ENCODE assay signal across 17 cellular contexts in genomic region chr13:92463134-92463533, GRCh38.
DNase-seq lines count a peak whose midpoint lies in the region; ATAC-seq and TF ChIP-seq lines count a peak whose summit lies in the region.
"Had no signal": no experiment of that assay in that cellular context is flagged by ENCODE, and none has a peak within 500 bp of the region (broad histone marks: within the 10 kb centered on the region; RNA-seq: fewer than 3 reads in every experiment).

No MANE protein-coding gene starts in this region.

- H3K4ac ChIP-seq in neuronal stem cell (ENCODE audit: low read length): no peak overlapping the region

- TF ChIP-seq POLR2A in tibial nerve (IDR thresholded peaks at IDR 0.05): no peak

- intact Hi-C loops in PC-9 (cut with micrococcal nuclease; ENCODE audit: unreplicated experiment): no loop called here

- no peaks in the 10 kb centered on the region for H3K36me3 ChIP-seq in PC-9 (ENCODE audit: low read depth)
- H3K36me3 ChIP-seq in neuronal stem cell (replicated peaks in 1 of 2; ENCODE audit: control insufficient read depth in 2 of 2, insufficient read depth in 2 of 2, low read length in 2 of 2): no peaks in the 10 kb centered on the region
- no peaks in the 10 kb centered on the region for H3K36me3 ChIP-seq in tibial nerve
- H3K36me3 ChIP-seq: cardiac muscle cell, ovary had no signal

- no peaks in the 10 kb centered on the region for H3K4me1 ChIP-seq in PC-9 (replicated peaks; ENCODE audit: insufficient read depth)
- H3K4me1 ChIP-seq in neuronal stem cell (ENCODE audit: control insufficient read depth in 2 of 2, insufficient read depth in 1 of 2, low read depth in 1 of 2, low read length in 2 of 2): no peaks in the 10 kb centered on the region
- no peaks in the 10 kb centered on the region for H3K4me1 ChIP-seq in tibial nerve

- no peak overlapping the region for H2AK5ac ChIP-seq in neuronal stem cell (ENCODE audit: low read depth, low read length)

- H4K20me1 ChIP-seq in PC-9 (ENCODE audit: insufficient read depth): no peaks in the 10 kb centered on the region

- H2BK5ac ChIP-seq in neuronal stem cell (ENCODE audit: low read length): no peak overlapping the region

- H3K27ac ChIP-seq in PC-9 (no peak overlapping the region), neuronal stem cell (replicated peaks; ENCODE audit: low read length) (no peak overlapping the region), tibial nerve (no peak overlapping the region)
- H3K27ac ChIP-seq: cardiac muscle cell, ovary had no signal

- TF ChIP-seq CTCF in PC-9 (conservative IDR thresholded peaks at IDR 0.05): no peak
- TF ChIP-seq CTCF in tibial nerve (IDR thresholded peaks at IDR 0.05): no peak

- H2BK12ac ChIP-seq in neuronal stem cell (ENCODE audit: low read length): no peak overlapping the region

- no peaks in the 10 kb centered on the region for H3K9me2 ChIP-seq in PC-9 (ENCODE audit: insufficient read depth)

- H3K4me2 ChIP-seq in PC-9 (no peak overlapping the region), neuronal stem cell (ENCODE audit: insufficient read depth, low read length, poor library complexity, severe bottlenecking) (no peak overlapping the region)
- H3K4me2 ChIP-seq: smooth muscle cell had no signal

- POLR2A ChIA-PET in PC-9 (lab: Charles Lee; ENCODE audit: unreplicated experiment): no interaction called here

- H3K4me3 ChIP-seq in PC-9 (no peak overlapping the region), neuronal stem cell (ENCODE audit: low read length in 2 of 2) (no peak overlapping the region), tibial nerve (no peak overlapping the region)
- H3K4me3 ChIP-seq: cardiac muscle cell, ovary, smooth muscle cell had no signal

- no peak overlapping the region for H3K18ac ChIP-seq in neuronal stem cell (ENCODE audit: low read length)

- no peak for TF ChIP-seq EP300 in tibial nerve (IDR thresholded peaks at IDR 0.05)

- H2BK15ac ChIP-seq in neuronal stem cell (ENCODE audit: low read length): no peak overlapping the region

- H3K79me1 ChIP-seq in neuronal stem cell (ENCODE audit: low read depth, low read length): no peaks in the 10 kb centered on the region

- no peaks in the 10 kb centered on the region for H3F3A ChIP-seq in PC-9 (ENCODE audit: insufficient read depth, low read depth)

- H2AFZ ChIP-seq in PC-9: peak overlapping the region; percentile 31; the same call in 1 of the 2 replicates
- H2AFZ ChIP-seq in neuronal stem cell (ENCODE audit: low read length): peak overlapping the region; percentile 74

- H3K79me2 ChIP-seq in PC-9 (ENCODE audit: low read depth): no peaks in the 10 kb centered on the region

- no peaks in the 10 kb centered on the region for H3K27me3 ChIP-seq in PC-9 (ENCODE audit: insufficient read depth, low read depth)
- H3K27me3 ChIP-seq in neuronal stem cell (ENCODE audit: control insufficient read depth in 3 of 3, insufficient read depth in 3 of 3, low read depth in 1 of 3, low read length in 3 of 3): no peaks in the 10 kb centered on the region
- H3K27me3 ChIP-seq in tibial nerve: no peaks in the 10 kb centered on the region
- H3K27me3 ChIP-seq: cardiac muscle cell, ovary had no signal

- no CpG with 5 or more reads among the region's 7 CpGs for WGBS in neuronal stem cell (ENCODE audit: extremely low coverage in 2 of 2, insufficient read length in 2 of 2, insufficient replicate concordance in 1 of 2), 2 donors
- WGBS in tibial nerve, 2 donors: 49 to 54% methylated on average over 7 of the region's 7 CpGs

- H3K9ac ChIP-seq in neuronal stem cell (ENCODE audit: low read depth, low read length, poor library complexity): no peak overlapping the region

- H3K23ac ChIP-seq in neuronal stem cell (ENCODE audit: low read depth, low read length, poor library complexity): no peak overlapping the region

- ATAC-seq in HG02678 (IDR thresholded peaks at IDR 0.05; ENCODE audit: unreplicated experiment) (no peak), GM19467 (IDR thresholded peaks at IDR 0.05; ENCODE audit: unreplicated experiment) (no peak)
- ATAC-seq: activated naive CD4-positive, alpha-beta T cell treated with anti-CD3 and anti-CD28 coated beads, Interleukin-2, amount 50 U/mL, for 72 hours had no signal

- no peaks in the 10 kb centered on the region for H3K9me3 ChIP-seq in PC-9 (ENCODE audit: insufficient read depth, low read depth)
- H3K9me3 ChIP-seq in neuronal stem cell (replicated peaks in 1 of 2; ENCODE audit: control insufficient read depth in 2 of 2, insufficient read depth in 1 of 2, low read depth in 1 of 2, low read length in 2 of 2): no peaks in the 10 kb centered on the region
- H3K9me3 ChIP-seq in tibial nerve: no peaks in the 10 kb centered on the region
- H3K9me3 ChIP-seq: ovary had no signal

- no peak overlapping the region for H2BK120ac ChIP-seq in neuronal stem cell (ENCODE audit: low read depth, low read length)

- no peak overlapping the region for H3K14ac ChIP-seq in neuronal stem cell (ENCODE audit: low read length)

- no peak overlapping the region for H4K8ac ChIP-seq in neuronal stem cell (ENCODE audit: low read depth, low read length)

- no TSS peak for BruUV-seq in PC-9 (replicated peaks; lab: Mats Ljungman, UMichigan)

- CTCF ChIA-PET in PC-9 (lab: Charles Lee): no interaction called here

- DNase-seq in NCI-H1092 treated with DMSO at 0.1 percent for 48 hours (lab: John Stamatoyannopoulos, UW): peak; percentile 99
- peak; percentile 83 for DNase-seq in NCI-H2171 (lab: John Stamatoyannopoulos, UW)
- DNase-seq in PC-9: no peak
- DNase-seq in neuronal stem cell (ENCODE audit: low spot score): no peak
- DNase-seq in tibial nerve (ENCODE audit: low spot score in 2 of 2): no peak
- DNase-seq in stimulated activated CD4-positive, alpha-beta T cell treated with anti-CD3 and anti-CD28 coated beads, Interleukin-2, amount 100 ng/mL, for 24 hours: no peak
- DNase-seq: activated CD4-positive, CD25-positive, alpha-beta regulatory T cell treated with anti-CD3 and anti-CD28 coated beads, Interleukin-2, amount 50 U/mL, for 72 hours; DMS79 treated with DMSO at 0.1 percent for 48 hours; effector CD8-positive, alpha-beta T cell; H7; ovary; SW 1271 had no signal

- H4K91ac ChIP-seq in neuronal stem cell (ENCODE audit: low read depth, low read length, poor library complexity): no peak overlapping the region

Comparison
In these comparisons a context has a peak if more than half of its experiments do, and no peak if none do; other contexts are left out.
1. DNase-seq: peak in NCI-H1092 treated with DMSO at 0.1 percent for 48 hours (single experiment) and NCI-H2171 (single experiment); none in PC-9 (0 of 2), neuronal stem cell (single experiment), tibial nerve (0 of 2) and stimulated activated CD4-positive, alpha-beta T cell treated with anti-CD3 and anti-CD28 coated beads, Interleukin-2, amount 100 ng/mL, for 24 hours (0 of 2).